1 cellular context compared by ENCODE assay signal in genomic region chr5:174533127-174533453, GRCh38.
TF ChIP-seq lines count a peak whose summit lies in the region.

No MANE protein-coding gene starts in this region.

TF ChIP-seq in endothelial cell of umbilical vein, 7 proteins besides CTCF, POLR2A, EP300 and RAD21:
- TF ChIP-seq MAX (IDR thresholded peaks at IDR 0.05; ENCODE audit: insufficient read depth, insufficient read length): no peak
- no peak for TF ChIP-seq EZH2 (IDR thresholded peaks at IDR 0.05; ENCODE audit: borderline replicate concordance, low read depth, low read length, severe bottlenecking)
- TF ChIP-seq GATA2 (IDR thresholded peaks at IDR 0.05; ENCODE audit: insufficient read depth, insufficient read length, low read depth, low read length): no peak
- TF ChIP-seq MYC (IDR thresholded peaks at IDR 0.05; ENCODE audit: low read depth, low read length): no peak
- no peak for TF ChIP-seq POLR2AphosphoS5 (IDR thresholded peaks at IDR 0.05; ENCODE audit: insufficient read depth, low read depth, low read length)
- TF ChIP-seq JUN (IDR thresholded peaks at IDR 0.05; ENCODE audit: borderline replicate concordance, insufficient read depth, insufficient read length, low read depth): no peak
- TF ChIP-seq FOS (IDR thresholded peaks at IDR 0.05; ENCODE audit: borderline replicate concordance, insufficient read depth, low read length): no peak
